In the genomic region with DNA sequence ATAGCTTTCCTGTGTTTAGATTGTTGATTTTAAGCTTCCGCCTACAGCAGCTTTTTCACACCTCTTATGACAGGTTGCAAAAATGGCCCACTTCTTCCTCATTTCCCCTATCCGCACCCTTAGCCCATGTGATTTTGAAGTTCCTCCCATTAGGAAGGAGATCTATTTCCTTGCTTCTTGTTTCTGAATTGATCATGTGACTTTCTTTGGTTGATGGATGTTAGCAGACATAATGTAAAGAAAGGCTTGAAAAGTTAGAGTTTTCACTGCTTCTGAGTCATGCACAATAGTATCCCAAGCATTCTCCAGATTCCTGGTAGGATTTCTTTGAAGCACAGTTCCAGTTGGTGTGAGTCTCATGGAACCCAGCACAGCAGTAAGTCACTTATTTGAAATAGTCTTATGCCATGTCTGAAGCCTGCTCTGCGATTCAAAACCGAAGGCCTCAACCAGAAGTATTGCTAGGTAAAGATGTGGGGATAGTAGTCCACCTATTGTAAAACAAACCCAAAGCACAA, we compare ENCODE assay signal across 1 cellular context.
TF ChIP-seq lines count a peak whose summit lies in the region.

No MANE protein-coding gene starts in this region.

TF ChIP-seq in IMR-90, 13 proteins besides CTCF, POLR2A, EP300 and RAD21 (continued from another document):
- no peak for TF ChIP-seq BHLHE40 (IDR thresholded peaks at IDR 0.05; ENCODE audit: low read depth, low read length)
